In genomic region chr9:82382887-82383616, GRCh38 we compare ENCODE assay signal across 20 cellular contexts.
DNase-seq lines count a peak whose midpoint lies in the region; ATAC-seq, FAIRE-seq and TF ChIP-seq lines count a peak whose summit lies in the region.
"Had no signal": no experiment of that assay in that cellular context is flagged by ENCODE, and none has a peak within 500 bp of the region (broad histone marks: within the 10 kb centered on the region; RNA-seq: fewer than 3 reads in every experiment).

No MANE protein-coding gene starts in this region.

- no peaks in the 10 kb centered on the region for H3K79me2 ChIP-seq in H1 (ENCODE audit: control insufficient read depth in 1 of 2, insufficient read depth in 2 of 2, low read length in 2 of 2)

- no peak overlapping the region for H3K18ac ChIP-seq in H1 (ENCODE audit: extremely low read depth, low read length)

- DNase-seq in GM12865 (ENCODE audit: low read depth) = peak; percentile 5
- DNase-seq in H1 (ENCODE audit: low read depth in 1 of 2, low spot score in 2 of 2) = peak in 1 of 2 experiments; percentile 1
- DNase-seq in islet precursor cell = peak; percentile 51
- no peak for DNase-seq in HPDE6-E6E7 (ENCODE audit: extremely low spot score)
- no peak for DNase-seq in natural killer cell
- DNase-seq in GDM1 (lab: John Stamatoyannopoulos, UW) = no peak
- DNase-seq: CD4-positive, CD25-positive, alpha-beta regulatory T cell; DMS53; GM23248; KG1; NCI-H1048; NCI-H146; NCI-H2081 treated with DMSO at 0.1 percent for 48 hours; NCI-H345; NCI-H526 treated with DMSO at 0.1 percent for 48 hours; NK-92 treated with Interleukin-12 subunit alpha and Interleukin-12 subunit beta, amount 100 ng/mL, for 24 hours had no signal

- no peak for TF ChIP-seq EP300 in H1 (IDR thresholded peaks at IDR 0.05; ENCODE audit: borderline replicate concordance in 1 of 2, low read depth in 2 of 2, low read length in 2 of 2)

- H2BK120ac ChIP-seq in H1 (replicated peaks; ENCODE audit: low read depth, low read length) = no peak overlapping the region

- H3K9me3 Mint-ChIP-seq in natural killer cell = peaks cover 11 to 13% of the 10 kb centered on the region in 2 donors

- CTCF ChIA-PET in H1 (lab: Charles Lee; ENCODE audit: partially characterized antibody) = no interaction called here

- H4K5ac ChIP-seq in H1 (ENCODE audit: insufficient read length, low read depth, low read length) = no peak overlapping the region

- no peak overlapping the region for H3K56ac ChIP-seq in H1 (replicated peaks; ENCODE audit: insufficient read length, low read depth, low read length)

- no peak for TF ChIP-seq RAD21 in H1 (IDR thresholded peaks at IDR 0.05 in 1 of 2, conservative IDR thresholded peaks at IDR 0.05 in 1 of 2; ENCODE audit: low read depth in 2 of 2, low read length in 2 of 2)

- H2AK5ac ChIP-seq in H1 (ENCODE audit: low read depth, low read length) = no peak overlapping the region

- FAIRE-seq in H1 (lab: Jason Lieb, UNC) = no peak
- FAIRE-seq: A549, HTR-8/SVneo had no signal

- no peak for TF ChIP-seq POLR2A in H1 (IDR thresholded peaks at IDR 0.05; ENCODE audit: control extremely low read depth in 1 of 2, low read depth in 2 of 2, low read length in 2 of 2)

- no peak overlapping the region for H2BK12ac ChIP-seq in H1 (ENCODE audit: low read depth, low read length)

- no peak overlapping the region for H3K4me2 ChIP-seq in H1 (ENCODE audit: insufficient read depth in 1 of 2, low read depth in 2 of 2, low read length in 2 of 2)
- H3K4me2 ChIP-seq: A549 had no signal

- no peaks in the 10 kb centered on the region for H4K20me1 ChIP-seq in H1 (replicated peaks in 1 of 2; ENCODE audit: control insufficient read depth in 1 of 2, insufficient read depth in 2 of 2, low read length in 2 of 2)

- H3K36me3 Mint-ChIP-seq in natural killer cell = no peaks in the 10 kb centered on the region
- H3K36me3 Mint-ChIP-seq: CD4-positive, CD25-positive, alpha-beta regulatory T cell had no signal

- H3K36me3 ChIP-seq in HUES64 (ENCODE audit: insufficient read depth, low read length) (no peaks in the 10 kb centered on the region), H1 (ENCODE audit: control insufficient read depth in 2 of 4, insufficient read depth in 4 of 4, low read length in 3 of 4) (no peaks in the 10 kb centered on the region)

- H3K27ac ChIP-seq in HUES64 (ENCODE audit: low read depth, low read length) (peak overlapping the region; percentile 56; the same call in 1 of the 2 replicates), H1 (ENCODE audit: low read depth, low read length) (no peak overlapping the region)
- H3K27ac ChIP-seq: A549, GM23248 had no signal

- peaks cover 16% of the 10 kb centered on the region for H3K4me1 ChIP-seq in HUES64 (ENCODE audit: insufficient read depth, low read length)
- H3K4me1 ChIP-seq in H1 (replicated peaks in 1 of 4; ENCODE audit: control insufficient read depth in 3 of 4, insufficient read depth in 4 of 4, low read length in 3 of 4) = peaks cover 0 to 4% (median 2%) of the 10 kb centered on the region in 4 experiments; a peak in 3 of 7 replicates
- H3K4me1 ChIP-seq: A549 had no signal

- H4K8ac ChIP-seq in H1 (ENCODE audit: extremely low read depth, insufficient read depth, low read length) = no peak overlapping the region

- H3K9me3 ChIP-seq in HUES64 (ENCODE audit: insufficient read depth, low read depth, low read length) (no peaks in the 10 kb centered on the region), H1 (ENCODE audit: insufficient read depth in 2 of 2, low read depth in 1 of 2, low read length in 1 of 2) (no peaks in the 10 kb centered on the region)
- H3K9me3 ChIP-seq: A549 had no signal

- H2AFZ ChIP-seq in H1 (ENCODE audit: low read length) = no peak overlapping the region
- H2AFZ ChIP-seq: GM23248 had no signal

- H3K23me2 ChIP-seq in H1 (ENCODE audit: low read depth, low read length) = no peaks in the 10 kb centered on the region

- no peak overlapping the region for H3K27ac Mint-ChIP-seq in natural killer cell
- H3K27ac Mint-ChIP-seq: CD4-positive, CD25-positive, alpha-beta regulatory T cell had no signal

- no peak overlapping the region for H3K4ac ChIP-seq in H1 (replicated peaks; ENCODE audit: insufficient read length, low read depth, low read length)

- no peak overlapping the region for H2BK20ac ChIP-seq in H1 (ENCODE audit: low read length)

- H2BK5ac ChIP-seq in H1 (ENCODE audit: low read depth, low read length) = no peak overlapping the region

- H3K9ac ChIP-seq in HUES64 (ENCODE audit: low read depth, low read length) = no peak overlapping the region
- H3K9ac ChIP-seq in H1 (replicated peaks in 1 of 4; ENCODE audit: extremely low read depth in 1 of 4, low read depth in 3 of 4, low read length in 3 of 4) = no peak overlapping the region
- H3K9ac ChIP-seq: GM23248 had no signal

- no peak overlapping the region for H4K91ac ChIP-seq in H1 (replicated peaks; ENCODE audit: insufficient read length, low read length)

- H3K4me3 ChIP-seq in GM12865 (ENCODE audit: low read depth, low read length) (no peak overlapping the region), HUES64 (ENCODE audit: low read length) (no peak overlapping the region), H1 (ENCODE audit: extremely low read depth in 1 of 4, insufficient read depth in 2 of 4, low read depth in 3 of 4, low read length in 4 of 4) (no peak overlapping the region)
- H3K4me3 ChIP-seq: A549, GM23248 had no signal

- H3K79me1 ChIP-seq in H1 (ENCODE audit: low read depth, low read length) = no peaks in the 10 kb centered on the region

- no peak overlapping the region for H2BK15ac ChIP-seq in H1 (ENCODE audit: low read length)

- no peak for ATAC-seq in natural killer cell
- ATAC-seq in HG02588 (IDR thresholded peaks at IDR 0.05; ENCODE audit: unreplicated experiment) = no peak
- ATAC-seq: A549 had no signal

- 69% methylated on average over 6 of the region's 6 CpGs for WGBS in HUES64
- WGBS in H1 (ENCODE audit: extremely low coverage in 1 of 2, insufficient coverage in 1 of 2, insufficient read length in 1 of 2, insufficient replicate concordance in 2 of 2, low coverage in 1 of 2, low lambda C conversion rate in 2 of 2, missing lambda C conversion rate in 1 of 2), 2 experiments = 71% methylated on average over 4 of the region's 6 CpGs; no CpG with 5 or more reads in 1 of the 2 experiments

- H3K23ac ChIP-seq in H1 (ENCODE audit: insufficient read length) = no peak overlapping the region

- H3K4me3 Mint-ChIP-seq in natural killer cell = no peak overlapping the region
- H3K4me3 Mint-ChIP-seq: CD4-positive, CD25-positive, alpha-beta regulatory T cell had no signal

- POLR2A ChIA-PET in H1 (lab: Charles Lee; ENCODE audit: partially characterized antibody) = no interaction called here

- no peaks in the 10 kb centered on the region for H3K27me3 ChIP-seq in HUES64 (ENCODE audit: insufficient read depth, low read length)
- H3K27me3 ChIP-seq in H1 (replicated peaks in 1 of 4; ENCODE audit: control insufficient read depth in 3 of 4, extremely low read depth in 1 of 4, insufficient read depth in 3 of 4, low read length in 3 of 4) = no peaks in the 10 kb centered on the region

- TF ChIP-seq CTCF in GM12865 (IDR thresholded peaks at IDR 0.05; ENCODE audit: insufficient read depth, low read depth, low read length, missing control alignments) (no peak), H1 (IDR thresholded peaks at IDR 0.05; ENCODE audit: control extremely low read depth in 1 of 3, insufficient read depth in 1 of 3, low read depth in 1 of 3, low read length in 3 of 3) (no peak), natural killer cell (IDR thresholded peaks at IDR 0.05) (no peak)

- H3K27me3 Mint-ChIP-seq in natural killer cell (ENCODE audit: low read depth in 2 of 2) = no peaks in the 10 kb centered on the region
- H3K27me3 Mint-ChIP-seq: CD4-positive, CD25-positive, alpha-beta regulatory T cell had no signal

- H3K14ac ChIP-seq in H1 (ENCODE audit: insufficient read length) = no peak overlapping the region

- H3K4me1 Mint-ChIP-seq in natural killer cell = no peaks in the 10 kb centered on the region
- H3K4me1 Mint-ChIP-seq: CD4-positive, CD25-positive, alpha-beta regulatory T cell had no signal

- intact Hi-C loops in natural killer cell (cut with micrococcal nuclease) = no loop called here

TF ChIP-seq in H1, 55 proteins besides CTCF, POLR2A, EP300 and RAD21:
- TF ChIP-seq TEAD4 (IDR thresholded peaks at IDR 0.05; ENCODE audit: low read depth, low read length) (peak; percentile 79; the same call in 1 of the 2 replicates), YY1 (IDR thresholded peaks at IDR 0.05; ENCODE audit: low read depth, low read length) (no peak)

Comparison
In these comparisons a context has a peak if more than half of its experiments do, and no peak if none do; other contexts are left out.
1. DNase-seq: peak in GM12865 (single experiment) and islet precursor cell (single experiment); none in HPDE6-E6E7 (single experiment), natural killer cell (single experiment) and GDM1 (single experiment).